Comparison of ENCODE assay signal across 1 cellular context in genomic region chr18:21704603-21705364, GRCh38.
TF ChIP-seq lines count a peak whose summit lies in the region.

Gene ABHD3, minus strand, starts transcription at chr18:21704774. Its CDS starts 109 bp downstream, at chr18:21704665.

TF ChIP-seq in HEK293, 187 proteins besides CTCF, POLR2A, EP300 and RAD21 (continued from another document):
- TF ChIP-seq ZBTB44 (tag by site-specific recombination; IDR thresholded peaks at IDR 0.05) (no peak), ZNF707 (tag by site-specific recombination; IDR thresholded peaks at IDR 0.05) (no peak), ZNF37A (tag by site-specific recombination; IDR thresholded peaks at IDR 0.05) (no peak), ZNF473 (tag by site-specific recombination; IDR thresholded peaks at IDR 0.05) (no peak), MYNN (tag by site-specific recombination; IDR thresholded peaks at IDR 0.05; ENCODE audit: borderline replicate concordance) (no peak), ZNF175 (tag by site-specific recombination; IDR thresholded peaks at IDR 0.05) (no peak), ZBTB6 (tag by site-specific recombination; IDR thresholded peaks at IDR 0.05) (peak; percentile 42; the same call in 1 of the 2 replicates), ZNF560 (tag by site-specific recombination; IDR thresholded peaks at IDR 0.05; ENCODE audit: borderline replicate concordance) (no peak), ZNF623 (tag by site-specific recombination; IDR thresholded peaks at IDR 0.05) (no peak), ZBTB11 (tag by site-specific recombination; conservative IDR thresholded peaks at IDR 0.05; ENCODE audit: low read depth) (no peak), ZNF596 (tag by site-specific recombination; IDR thresholded peaks at IDR 0.05) (no peak), ZNF354C (tag by site-specific recombination; IDR thresholded peaks at IDR 0.05; ENCODE audit: borderline replicate concordance, low read depth) (no peak), TRIM28 (IDR thresholded peaks at IDR 0.05; ENCODE audit: borderline replicate concordance, low read length) (no peak), ZNF610 (tag by site-specific recombination; IDR thresholded peaks at IDR 0.05; ENCODE audit: borderline replicate concordance) (0 out of 2 replicates have a peak, but pooled peaks have one; percentile 22), ZNF488 (tag by site-specific recombination; IDR thresholded peaks at IDR 0.05) (no peak), RBAK (tag by site-specific recombination; IDR thresholded peaks at IDR 0.05) (no peak), PRDM6 (tag by site-specific recombination; IDR thresholded peaks at IDR 0.05) (no peak), WT1 (tag by site-specific recombination; IDR thresholded peaks at IDR 0.05) (no peak), ZNF133 (tag by site-specific recombination; IDR thresholded peaks at IDR 0.05) (no peak), ZNF266 (tag by site-specific recombination; IDR thresholded peaks at IDR 0.05; ENCODE audit: low read depth) (no peak), ZNF521 (tag by site-specific recombination; IDR thresholded peaks at IDR 0.05) (no peak), SP7 (tag by site-specific recombination; IDR thresholded peaks at IDR 0.05) (peak; percentile 48; the same call in 1 of the 2 replicates), TSHZ1 (tag by site-specific recombination; IDR thresholded peaks at IDR 0.05; ENCODE audit: borderline replicate concordance) (no peak), ZBTB48 (tag by site-specific recombination; IDR thresholded peaks at IDR 0.05) (no peak), ZNF157 (tag by site-specific recombination; IDR thresholded peaks at IDR 0.05) (no peak), ZNF302 (tag by site-specific recombination; IDR thresholded peaks at IDR 0.05; ENCODE audit: low read depth) (no peak), ZNF112 (tag by site-specific recombination; IDR thresholded peaks at IDR 0.05) (no peak), ZNF416 (tag by site-specific recombination; IDR thresholded peaks at IDR 0.05) (no peak), ZNF549 (tag by site-specific recombination; IDR thresholded peaks at IDR 0.05) (no peak), ZNF558 (tag by site-specific recombination; IDR thresholded peaks at IDR 0.05) (no peak), ZNF155 (tag by site-specific recombination; IDR thresholded peaks at IDR 0.05) (no peak), SP3 (tag by site-specific recombination; IDR thresholded peaks at IDR 0.05) (peak; percentile 78), ZNF585B (tag by site-specific recombination; IDR thresholded peaks at IDR 0.05) (no peak), ZNF433 (tag by site-specific recombination; IDR thresholded peaks at IDR 0.05; ENCODE audit: low read depth) (no peak), ZSCAN16 (tag by site-specific recombination; IDR thresholded peaks at IDR 0.05) (no peak), ZNF645 (tag by site-specific recombination; IDR thresholded peaks at IDR 0.05) (no peak), ZNF629 (tag by site-specific recombination; IDR thresholded peaks at IDR 0.05) (no peak), KLF16 (tag by site-specific recombination; IDR thresholded peaks at IDR 0.05) (0 out of 2 replicates have a peak, but pooled peaks have one; percentile 52), ZBTB7A (tag by site-specific recombination; IDR thresholded peaks at IDR 0.05; ENCODE audit: low read depth) (no peak), ZNF701 (tag by site-specific recombination; IDR thresholded peaks at IDR 0.05) (no peak), SETDB1 (IDR thresholded peaks at IDR 0.05; ENCODE audit: insufficient read length, low read length) (no peak), ZBTB1 (tag by site-specific recombination; IDR thresholded peaks at IDR 0.05) (no peak), ZNF311 (tag by site-specific recombination; IDR thresholded peaks at IDR 0.05; ENCODE audit: borderline replicate concordance) (no peak), ZNF530 (tag by site-specific recombination; IDR thresholded peaks at IDR 0.05; ENCODE audit: low read depth) (no peak)
TF ChIP-seq in HEK293: peak in this region for 30.
